Comparison of ENCODE assay signal across 9 cellular contexts in genomic region chr9:124270504-124271335, GRCh38. TPM values are rescaled to one million over a fixed set of nuclear protein-coding genes. Genes with fewer than 3 reads are reported as not detected.
DNase-seq lines count a peak whose midpoint lies in the region; ATAC-seq and TF ChIP-seq lines count a peak whose summit lies in the region.
"Had no signal": no experiment of that assay in that cellular context is flagged by ENCODE, and none has a peak within 500 bp of the region (broad histone marks: within the 10 kb centered on the region; RNA-seq: fewer than 3 reads in every experiment).

No MANE protein-coding gene starts in this region.

- H2AK5ac ChIP-seq in neuronal stem cell (ENCODE audit: low read depth, low read length): no peak overlapping the region

- H3K9ac ChIP-seq in neuronal stem cell (ENCODE audit: low read depth, low read length, poor library complexity): no peak overlapping the region

- H3K27me3 Mint-ChIP-seq in activated naive CD8-positive, alpha-beta T cell treated with anti-CD3 and anti-CD28 coated beads for 36 hours: peaks cover 9% of the 10 kb centered on the region

- DNase-seq in NCI-H345 (lab: John Stamatoyannopoulos, UW): peak; percentile 44
- DNase-seq in neuronal stem cell (ENCODE audit: low spot score): no peak
- no peak for DNase-seq in RKO (ENCODE audit: low spot score)
- no peak for DNase-seq in T1000 (lab: John Stamatoyannopoulos, UW)
- no peak for DNase-seq in activated naive CD8-positive, alpha-beta T cell treated with anti-CD3 and anti-CD28 coated beads for 36 hours
- DNase-seq in GM20000 (ENCODE audit: low spot score): no peak

- peaks cover 100% of the 10 kb centered on the region for H3K79me2 ChIP-seq in ACC112 (ENCODE audit: control insufficient read depth, insufficient read depth, low read length, unreplicated experiment)

- peak overlapping the region; percentile 29 for H3K18ac ChIP-seq in neuronal stem cell (ENCODE audit: low read length)

- H3K36me3 ChIP-seq in ACC112 (ENCODE audit: insufficient read depth, low read length) (no peaks in the 10 kb centered on the region; the same call in 1 of the 2 replicates), gastroesophageal sphincter (no peaks in the 10 kb centered on the region), neuronal stem cell (replicated peaks in 1 of 2; ENCODE audit: control insufficient read depth in 2 of 2, insufficient read depth in 2 of 2, low read length in 2 of 2) (peaks cover 4 to 53% of the 10 kb centered on the region in 2 donors)

- no peak overlapping the region for H3K27ac Mint-ChIP-seq in activated naive CD8-positive, alpha-beta T cell treated with anti-CD3 and anti-CD28 coated beads for 36 hours

- H3K14ac ChIP-seq in neuronal stem cell (ENCODE audit: low read length): no peak overlapping the region

- peak; percentile 29 for ATAC-seq in gastroesophageal sphincter
- ATAC-seq: esophagus mucosa had no signal

- H4K8ac ChIP-seq in neuronal stem cell (ENCODE audit: low read depth, low read length): no peak overlapping the region

- no peak overlapping the region for H2BK15ac ChIP-seq in neuronal stem cell (ENCODE audit: low read length)

- no peak overlapping the region for H3K23ac ChIP-seq in neuronal stem cell (ENCODE audit: low read depth, low read length, poor library complexity)

- TF ChIP-seq EP300 in gastroesophageal sphincter (IDR thresholded peaks at IDR 0.05): no peak

- no peak overlapping the region for H4K91ac ChIP-seq in neuronal stem cell (ENCODE audit: low read depth, low read length, poor library complexity)

- H3K27ac ChIP-seq in ACC112 (ENCODE audit: low read depth, low read length) (peak overlapping the region; percentile 11; the same call in 1 of the 2 replicates), gastroesophageal sphincter (peak overlapping the region in 3 of 4 donors; percentile 56 to 89 (median 78)), neuronal stem cell (replicated peaks; ENCODE audit: low read length) (no peak overlapping the region)

- H3K4me1 Mint-ChIP-seq in activated naive CD8-positive, alpha-beta T cell treated with anti-CD3 and anti-CD28 coated beads for 36 hours: peaks cover 12% of the 10 kb centered on the region

- H2BK12ac ChIP-seq in neuronal stem cell (ENCODE audit: low read length): no peak overlapping the region

- no peak overlapping the region for H3K4me3 Mint-ChIP-seq in activated naive CD8-positive, alpha-beta T cell treated with anti-CD3 and anti-CD28 coated beads for 36 hours

- no peak overlapping the region for H3K4me2 ChIP-seq in neuronal stem cell (ENCODE audit: insufficient read depth, low read length, poor library complexity, severe bottlenecking)

- H2AFZ ChIP-seq in ACC112 (ENCODE audit: low read length, unreplicated experiment) (no peak overlapping the region), neuronal stem cell (ENCODE audit: low read length) (no peak overlapping the region)

- no peaks in the 10 kb centered on the region for H3K9me3 ChIP-seq in gastroesophageal sphincter
- no peaks in the 10 kb centered on the region for H3K9me3 ChIP-seq in neuronal stem cell (replicated peaks in 1 of 2; ENCODE audit: control insufficient read depth in 2 of 2, insufficient read depth in 1 of 2, low read depth in 1 of 2, low read length in 2 of 2)

- no peak overlapping the region for H2BK120ac ChIP-seq in neuronal stem cell (ENCODE audit: low read depth, low read length)

- TF ChIP-seq CTCF in gastroesophageal sphincter (IDR thresholded peaks at IDR 0.05): no peak
- no peak for TF ChIP-seq CTCF in GM20000 (IDR thresholded peaks at IDR 0.05; ENCODE audit: extremely low read depth, missing control alignments)

- no peak overlapping the region for H3K4ac ChIP-seq in neuronal stem cell (ENCODE audit: low read length)

- H3K79me1 ChIP-seq in neuronal stem cell (ENCODE audit: low read depth, low read length): peaks cover 32% of the 10 kb centered on the region

- no peaks in the 10 kb centered on the region for H3K9me3 Mint-ChIP-seq in activated naive CD8-positive, alpha-beta T cell treated with anti-CD3 and anti-CD28 coated beads for 36 hours

- TF ChIP-seq POLR2A in gastroesophageal sphincter (IDR thresholded peaks at IDR 0.05): no peak

- H3K27me3 ChIP-seq in ACC112 (ENCODE audit: insufficient read depth, low read length): no peaks in the 10 kb centered on the region
- no peaks in the 10 kb centered on the region for H3K27me3 ChIP-seq in gastroesophageal sphincter
- no peaks in the 10 kb centered on the region for H3K27me3 ChIP-seq in neuronal stem cell (ENCODE audit: control insufficient read depth in 3 of 3, insufficient read depth in 3 of 3, low read depth in 1 of 3, low read length in 3 of 3)

- H3K4me3 ChIP-seq in ACC112 (ENCODE audit: low read depth, low read length) (no peak overlapping the region), gastroesophageal sphincter (no peak overlapping the region), neuronal stem cell (ENCODE audit: low read length in 2 of 2) (no peak overlapping the region)

- 70 to 80% methylated on average over 1 to 2 of the region's 14 CpGs for WGBS in gastroesophageal sphincter (ENCODE audit: low coverage in 1 of 2), 2 donors
- no CpG with 5 or more reads among the region's 14 CpGs for WGBS in neuronal stem cell (ENCODE audit: extremely low coverage in 2 of 2, insufficient read length in 2 of 2, insufficient replicate concordance in 1 of 2), 2 donors

- H3K36me3 Mint-ChIP-seq in activated naive CD8-positive, alpha-beta T cell treated with anti-CD3 and anti-CD28 coated beads for 36 hours: no peaks in the 10 kb centered on the region

- peak overlapping the region; percentile 3 for H2BK5ac ChIP-seq in neuronal stem cell (ENCODE audit: low read length)

- H3K4me1 ChIP-seq in ACC112 (ENCODE audit: control insufficient read depth, insufficient read depth, low read length, unreplicated experiment) (peaks cover 77% of the 10 kb centered on the region), gastroesophageal sphincter (peaks cover 0 to 99% (median 38%) of the 10 kb centered on the region in 3 donors), neuronal stem cell (ENCODE audit: control insufficient read depth in 2 of 2, insufficient read depth in 1 of 2, low read depth in 1 of 2, low read length in 2 of 2) (peaks cover 34 to 53% of the 10 kb centered on the region in 2 donors)

RNA-seq across cellular contexts. Expression of gene NEK6, which starts 13.0 kb away (rescaled TPM):
- 10 to 100 TPM; 13.2 to 31.7 (median 19.3) TPM for total RNA-seq in gastroesophageal sphincter
- polyA plus RNA-seq in neuronal stem cell (2013, experiment 1 of 2): 43.4 TPM
- 43.4 TPM for polyA plus RNA-seq in neuronal stem cell (2013, experiment 2 of 2)
- total RNA-seq in activated naive CD8-positive, alpha-beta T cell treated with anti-CD3 and anti-CD28 coated beads for 36 hours: 10 to 100 TPM; 18.8 to 19.4 TPM
